21 cellular contexts compared by ENCODE assay signal in genomic region chr5:119370521-119370920, GRCh38. TPM values are rescaled to one million over a fixed set of nuclear protein-coding genes. Genes with fewer than 3 reads are reported as not detected.
A peak's percentile ranks its signal among the peaks of the same experiment; 100 is the strongest.
DNase-seq lines count a peak whose midpoint lies in the region; ATAC-seq, FAIRE-seq and TF ChIP-seq lines count a peak whose summit lies in the region.
"Had no signal": no experiment of that assay in that cellular context is flagged by ENCODE, and none has a peak within 500 bp of the region (broad histone marks: within the 10 kb centered on the region; RNA-seq: fewer than 3 reads in every experiment).

No MANE protein-coding gene starts in this region.

- H3K4me3 Mint-ChIP-seq in activated naive CD4-positive, alpha-beta T cell treated with anti-CD3 and anti-CD28 coated beads, Interleukin-2, amount 50 U/mL, for 24 hours, result peak overlapping the region; percentile 97
- H3K4me3 Mint-ChIP-seq in activated T-helper 2 cell treated with anti-CD3 and anti-CD28 coated beads, Interferon-gamma antibody, Interleukin-2, Interleukin-4, amounts not matched to agents 10 μg/mL and 5 μg/mL and 100 μg/mL, durations not matched to agents 14 hours and 24 hours and 36 hours (ENCODE audit: low read depth), result no peak overlapping the region
- H3K4me3 Mint-ChIP-seq in memory B cell, result no peak overlapping the region

- no peak overlapping the region for H3K4me3 ChIP-seq in A673 (ENCODE audit: low read depth, low read length, poor library complexity, severe bottlenecking)
- H3K4me3 ChIP-seq: right lobe of liver had no signal

- no peaks in the 10 kb centered on the region for H3K9me3 ChIP-seq in A673 (ENCODE audit: low read depth, low read length, poor library complexity, severe bottlenecking)
- H3K9me3 ChIP-seq: right lobe of liver had no signal

- CTCF ChIA-PET in A673 (lab: Charles Lee), result no interaction called here

- peak overlapping the region; percentile 100 for H3K27ac Mint-ChIP-seq in activated naive CD4-positive, alpha-beta T cell treated with anti-CD3 and anti-CD28 coated beads, Interleukin-2, amount 50 U/mL, for 24 hours
- peak overlapping the region; percentile 52 for H3K27ac Mint-ChIP-seq in activated T-helper 2 cell treated with anti-CD3 and anti-CD28 coated beads, Interferon-gamma antibody, Interleukin-2, Interleukin-4, amounts not matched to agents 10 μg/mL and 5 μg/mL and 100 μg/mL, durations not matched to agents 14 hours and 24 hours and 36 hours
- peak overlapping the region; percentile 84 for H3K27ac Mint-ChIP-seq in memory B cell

- POLR2A ChIA-PET in A673 (lab: Charles Lee; ENCODE audit: low non-redundant PET), result no interaction called here

- no peaks in the 10 kb centered on the region for H3K27me3 Mint-ChIP-seq in activated naive CD4-positive, alpha-beta T cell treated with anti-CD3 and anti-CD28 coated beads, Interleukin-2, amount 50 U/mL, for 24 hours
- H3K27me3 Mint-ChIP-seq in activated T-helper 2 cell treated with anti-CD3 and anti-CD28 coated beads, Interferon-gamma antibody, Interleukin-2, Interleukin-4, amounts not matched to agents 10 μg/mL and 5 μg/mL and 100 μg/mL, durations not matched to agents 14 hours and 24 hours and 36 hours (ENCODE audit: low read depth), result no peaks in the 10 kb centered on the region
- no peaks in the 10 kb centered on the region for H3K27me3 Mint-ChIP-seq in memory B cell

- H3K36me3 Mint-ChIP-seq in activated naive CD4-positive, alpha-beta T cell treated with anti-CD3 and anti-CD28 coated beads, Interleukin-2, amount 50 U/mL, for 24 hours, result peaks cover 57% of the 10 kb centered on the region
- H3K36me3 Mint-ChIP-seq in activated T-helper 2 cell treated with anti-CD3 and anti-CD28 coated beads, Interferon-gamma antibody, Interleukin-2, Interleukin-4, amounts not matched to agents 10 μg/mL and 5 μg/mL and 100 μg/mL, durations not matched to agents 14 hours and 24 hours and 36 hours (ENCODE audit: low read depth), result peaks cover 75% of the 10 kb centered on the region
- H3K36me3 Mint-ChIP-seq in memory B cell, result peaks cover 26% of the 10 kb centered on the region

- H3K4me1 Mint-ChIP-seq in activated naive CD4-positive, alpha-beta T cell treated with anti-CD3 and anti-CD28 coated beads, Interleukin-2, amount 50 U/mL, for 24 hours, result peaks cover 83% of the 10 kb centered on the region
- peaks cover 64% of the 10 kb centered on the region for H3K4me1 Mint-ChIP-seq in activated T-helper 2 cell treated with anti-CD3 and anti-CD28 coated beads, Interferon-gamma antibody, Interleukin-2, Interleukin-4, amounts not matched to agents 10 μg/mL and 5 μg/mL and 100 μg/mL, durations not matched to agents 14 hours and 24 hours and 36 hours (ENCODE audit: low read depth)
- H3K4me1 Mint-ChIP-seq in memory B cell, result peaks cover 51% of the 10 kb centered on the region

- ATAC-seq in memory B cell (ENCODE audit: low read depth), result no peak
- no peak for ATAC-seq in GM21825 (IDR thresholded peaks at IDR 0.05; ENCODE audit: unreplicated experiment)
- ATAC-seq: HepG2, left colon, right lobe of liver had no signal

- H3K9me3 Mint-ChIP-seq in activated naive CD4-positive, alpha-beta T cell treated with anti-CD3 and anti-CD28 coated beads, Interleukin-2, amount 50 U/mL, for 24 hours, result peaks cover 6% of the 10 kb centered on the region
- H3K9me3 Mint-ChIP-seq in activated T-helper 2 cell treated with anti-CD3 and anti-CD28 coated beads, Interferon-gamma antibody, Interleukin-2, Interleukin-4, amounts not matched to agents 10 μg/mL and 5 μg/mL and 100 μg/mL, durations not matched to agents 14 hours and 24 hours and 36 hours, result no peaks in the 10 kb centered on the region
- no peaks in the 10 kb centered on the region for H3K9me3 Mint-ChIP-seq in memory B cell

- BruUV-seq in A673 (replicated peaks; lab: Mats Ljungman, UMichigan), result no TSS peak

- TF ChIP-seq CTCF in D721Med (IDR thresholded peaks at IDR 0.05; ENCODE audit: insufficient read depth, missing control alignments) (no peak), A673 (conservative IDR thresholded peaks at IDR 0.05; ENCODE audit: low read depth, low read length) (no peak)

- intact Hi-C loops in activated T-helper 2 cell treated with anti-CD3 and anti-CD28 coated beads, Interferon-gamma antibody, Interleukin-2, Interleukin-4, amounts not matched to agents 10 μg/mL and 5 μg/mL and 100 μg/mL, durations not matched to agents 14 hours and 24 hours and 36 hours (cut with micrococcal nuclease), result no loop called here
- intact Hi-C loops in A673 (cut with micrococcal nuclease; ENCODE audit: unreplicated experiment), result no loop called here

- no peaks in the 10 kb centered on the region for H3K36me3 ChIP-seq in A673 (ENCODE audit: insufficient read depth, low read length, poor library complexity, severe bottlenecking)
- H3K36me3 ChIP-seq: right lobe of liver had no signal

- peaks cover 11% of the 10 kb centered on the region for H3K4me1 ChIP-seq in A673 (ENCODE audit: insufficient read depth, low read length, poor library complexity, severe bottlenecking)
- H3K4me1 ChIP-seq: right lobe of liver had no signal

- no peak for DNase-seq in activated naive CD4-positive, alpha-beta T cell treated with anti-CD3 and anti-CD28 coated beads, Interleukin-2, amount 50 U/mL, for 16 hours
- no peak for DNase-seq in activated T-helper 2 cell treated with anti-CD3 and anti-CD28 coated beads, Interferon-gamma antibody, Interleukin-2, Interleukin-4, amounts not matched to agents 10 μg/mL and 5 μg/mL and 100 μg/mL, durations not matched to agents 14 hours and 24 hours and 36 hours (ENCODE audit: low spot score)
- DNase-seq in memory B cell (ENCODE audit: low spot score in 2 of 2), result no peak
- no peak for DNase-seq in D721Med (ENCODE audit: insufficient read length, low spot score)
- DNase-seq in A673 (ENCODE audit: low spot score), result no peak
- DNase-seq in UCSD-AML1 (lab: John Stamatoyannopoulos, UW; ENCODE audit: unreplicated experiment), result no peak
- DNase-seq: AML-193; cortex of kidney; DMS 273 treated with DMSO at 0.1 percent for 48 hours; foreskin melanocyte; GOT3; left colon; NCI-H1694; NCI-H345; right lobe of liver; stimulated activated CD4-positive, alpha-beta T cell treated with anti-CD3 and anti-CD28 coated beads, Interleukin-2, amount 100 ng/mL, for 24 hours; T-helper 1 cell had no signal

- FAIRE-seq in D721Med (lab: Jason Lieb, UNC), result no peak
- FAIRE-seq: endothelial cell of umbilical vein, HepG2 had no signal

- no peak overlapping the region for H3K27ac ChIP-seq in A673 (ENCODE audit: low read depth, low read length, poor library complexity, severe bottlenecking)
- H3K27ac ChIP-seq: right lobe of liver had no signal

- no peaks in the 10 kb centered on the region for H3K27me3 ChIP-seq in A673 (replicated peaks; ENCODE audit: insufficient read depth, low read depth, low read length, poor library complexity)
- H3K27me3 ChIP-seq: right lobe of liver had no signal

RNA-seq across cellular contexts. Expression of gene TNFAIP8, which starts 14.7 kb away (rescaled TPM):
- total RNA-seq in activated T-helper 2 cell treated with anti-CD3 and anti-CD28 coated beads, Interferon-gamma antibody, Interleukin-2, Interleukin-4, amounts not matched to agents 10 μg/mL and 5 μg/mL and 100 μg/mL, durations not matched to agents 14 hours and 24 hours and 36 hours, result 112 and 117 TPM in 2 replicates
- 6.3 and 6.8 TPM in 2 replicates for total RNA-seq in A673 (2021)

Comparison
In these comparisons a context has a peak if more than half of its experiments do, and no peak if none do; other contexts are left out.
1. RNA of gene TNFAIP8, which starts 14.7 kb away (total RNA-seq): 112 to 117 TPM in activated T-helper 2 cell treated with anti-CD3 and anti-CD28 coated beads, Interferon-gamma antibody, Interleukin-2, Interleukin-4, amounts not matched to agents 10 μg/mL and 5 μg/mL and 100 μg/mL, durations not matched to agents 14 hours and 24 hours and 36 hours; 6.3 to 6.8 TPM in A673; every median in the first group is over 10 times any median in the second.
2. Peak in every context shown above with its lines, with median percentiles within 50 percentile points of each other: H3K27ac Mint-ChIP-seq.